Comparison of ENCODE assay signal across 11 cellular contexts in genomic region chr1:175204285-175204684, GRCh38. TPM values are rescaled to one million over a fixed set of nuclear protein-coding genes. Genes with fewer than 3 reads are reported as not detected.
DNase-seq lines count a peak whose midpoint lies in the region; ATAC-seq and TF ChIP-seq lines count a peak whose summit lies in the region.
"Had no signal": no experiment of that assay in that cellular context is flagged by ENCODE, and none has a peak within 500 bp of the region (broad histone marks: within the 10 kb centered on the region; RNA-seq: fewer than 3 reads in every experiment).

No MANE protein-coding gene starts in this region.

- no peaks in the 10 kb centered on the region for H3K79me2 ChIP-seq in PC-3 (ENCODE audit: low read length)

- H3K4me1 ChIP-seq in left lung (peaks cover 0 to 16% of the 10 kb centered on the region in 2 donors), PC-3 (ENCODE audit: insufficient read depth, low read length) (peaks cover 8% of the 10 kb centered on the region), HAP-1 (no peaks in the 10 kb centered on the region)

- TF ChIP-seq CTCF in left lung (IDR thresholded peaks at IDR 0.05) = no peak
- no peak for TF ChIP-seq CTCF in PC-3 (conservative IDR thresholded peaks at IDR 0.05; ENCODE audit: low read depth, low read length)

- H3K9me3 ChIP-seq in left lung (no peaks in the 10 kb centered on the region), PC-3 (ENCODE audit: low read length) (no peaks in the 10 kb centered on the region), HAP-1 (no peaks in the 10 kb centered on the region)

- ATAC-seq in GM18858 (IDR thresholded peaks at IDR 0.05; ENCODE audit: unreplicated experiment) (peak; percentile 79), GM21390 (IDR thresholded peaks at IDR 0.05; ENCODE audit: unreplicated experiment) (peak; percentile 81), HG03196 (IDR thresholded peaks at IDR 0.05; ENCODE audit: unreplicated experiment) (peak; percentile 63), left lung (peak; percentile 60), PC-3 (no peak)
- ATAC-seq: Panc1 had no signal

- intact Hi-C loops in left lung (cut with DNase I) (no loop called here), PC-3 (cut with micrococcal nuclease) (no loop called here)

- no peak overlapping the region for H3K4me3 ChIP-seq in left lung
- no peak overlapping the region for H3K4me3 ChIP-seq in PC-3 (ENCODE audit: low read length)
- H3K4me3 ChIP-seq in HAP-1 = no peak overlapping the region
- H3K4me3 ChIP-seq: skin epidermis had no signal

- H3K9ac ChIP-seq in PC-3 (ENCODE audit: low read length) = no peak overlapping the region

- no peak overlapping the region for H3K4me2 ChIP-seq in PC-3 (ENCODE audit: low read length)

- BruUV-seq in PC-3 (replicated peaks; lab: Mats Ljungman, UMichigan) = no TSS peak

- no peaks in the 10 kb centered on the region for H3K27me3 ChIP-seq in left lung
- no peaks in the 10 kb centered on the region for H3K27me3 ChIP-seq in PC-3 (ENCODE audit: low read length)
- H3K27me3 ChIP-seq in HAP-1 (ENCODE audit: low read depth) = no peaks in the 10 kb centered on the region

- no peaks in the 10 kb centered on the region for H4K20me1 ChIP-seq in PC-3 (ENCODE audit: low read length)

- no peak for DNase-seq in left lung
- DNase-seq in cerebellar cortex (ENCODE audit: low spot score) = no peak
- DNase-seq in PC-3 = no peak
- DNase-seq in HAP-1 (ENCODE audit: low spot score in 2 of 2) = no peak
- no peak for DNase-seq in DMS79 treated with DMSO at 0.1 percent for 48 hours (lab: John Stamatoyannopoulos, UW)
- DNase-seq: immature natural killer cell had no signal

- H3K36me3 ChIP-seq in left lung = no peaks in the 10 kb centered on the region
- no peaks in the 10 kb centered on the region for H3K36me3 ChIP-seq in PC-3 (ENCODE audit: low read depth, low read length)
- H3K36me3 ChIP-seq in HAP-1 (replicated peaks) = no peaks in the 10 kb centered on the region

- POLR2A ChIA-PET in PC-3 (lab: Charles Lee; ENCODE audit: unreplicated experiment) = no interaction called here

- in situ Hi-C loops in HAP-1 (cut with MboI; ENCODE audit: low sequenced_read_pairs) = no loop called here

- no peak overlapping the region for H2AFZ ChIP-seq in PC-3 (ENCODE audit: low read length)

- H3K27ac ChIP-seq in left lung = no peak overlapping the region
- no peak overlapping the region for H3K27ac ChIP-seq in PC-3 (ENCODE audit: low read length)
- H3K27ac ChIP-seq: skin epidermis had no signal

- CTCF ChIA-PET in PC-3 (lab: Charles Lee) = no interaction called here

- no peaks in the 10 kb centered on the region for H3F3A ChIP-seq in PC-3 (ENCODE audit: low read length, unreplicated experiment)

- no peaks in the 10 kb centered on the region for H3K9me2 ChIP-seq in PC-3 (replicated peaks; ENCODE audit: low read length)

RNA-seq across cellular contexts. Expression of gene KIAA0040, which starts 11.7 kb away (rescaled TPM):
- total RNA-seq in left lung (10 to 100 TPM; 24.4 to 42.9 TPM), PC-3 (2014; rRNA removed) (17.8 and 19.4 TPM in 2 replicates)
